ENCODE assay signal across 26 cellular contexts in genomic region chr11:24293964-24294363, GRCh38.
"Had no signal": no experiment of that assay in that cellular context is flagged by ENCODE, and none has a peak within 500 bp of the region (broad histone marks: within the 10 kb centered on the region; RNA-seq: fewer than 3 reads in every experiment).

No MANE protein-coding gene starts in this region.

- H3K27ac ChIP-seq: colonic mucosa, coronary artery, dorsolateral prefrontal cortex, epithelial cell of prostate, esophagus muscularis mucosa, esophagus squamous epithelium, foreskin keratinocyte, gastrocnemius medialis, gastroesophageal sphincter, heart left ventricle, heart right ventricle had no signal

- H3K36me3 ChIP-seq: colonic mucosa, esophagus muscularis mucosa, esophagus squamous epithelium, gastrocnemius medialis, gastroesophageal sphincter, heart left ventricle, heart right ventricle had no signal

- ATAC-seq: effector memory CD8-positive, alpha-beta T cell; esophagus mucosa; foreskin keratinocyte; gastrocnemius medialis; gastroesophageal sphincter; heart left ventricle; heart right ventricle had no signal

- H3K4me1 Mint-ChIP-seq: endodermal cell had no signal

- DNase-seq: colonic mucosa; cortex of kidney; dermis blood vessel endothelial cell; dorsolateral prefrontal cortex; effector CD4-positive, alpha-beta T cell; effector CD8-positive, alpha-beta T cell; effector memory CD4-positive, alpha-beta T cell; effector memory CD8-positive, alpha-beta T cell; endodermal cell; erythroblast; esophagus squamous epithelium; foreskin fibroblast; foreskin keratinocyte; foreskin melanocyte; gastrocnemius medialis; glutamatergic neuron; head of caudate nucleus; heart left ventricle; heart right ventricle had no signal

- H3K4me3 ChIP-seq: colonic mucosa, coronary artery, dorsolateral prefrontal cortex, esophagus muscularis mucosa, esophagus squamous epithelium, gastrocnemius medialis, gastroesophageal sphincter, heart left ventricle, heart right ventricle had no signal

- H3K4me3 Mint-ChIP-seq: dendritic cell treated with granulocyte-macrophage colony-stimulating factor and Interleukin-4, amounts not matched to agents 40 ng/mL and 50 ng/mL, for 4 days; effector memory CD8-positive, alpha-beta T cell; endodermal cell had no signal

- FAIRE-seq: endothelial cell of umbilical vein had no signal

- H3K9me3 ChIP-seq: colonic mucosa, esophagus squamous epithelium, gastrocnemius medialis, gastroesophageal sphincter had no signal

- H3K4me1 ChIP-seq: colonic mucosa, esophagus muscularis mucosa, esophagus squamous epithelium, foreskin keratinocyte, gastrocnemius medialis, gastroesophageal sphincter, heart left ventricle, heart right ventricle had no signal

- H3K27me3 ChIP-seq: colonic mucosa, dorsolateral prefrontal cortex, esophagus muscularis mucosa, esophagus squamous epithelium, foreskin keratinocyte, gastrocnemius medialis, gastroesophageal sphincter, heart left ventricle, heart right ventricle had no signal

- H3K27ac Mint-ChIP-seq: dendritic cell treated with granulocyte-macrophage colony-stimulating factor and Interleukin-4, amounts not matched to agents 40 ng/mL and 50 ng/mL, for 4 days; effector memory CD8-positive, alpha-beta T cell; endodermal cell had no signal

- H3K27me3 Mint-ChIP-seq: dendritic cell treated with granulocyte-macrophage colony-stimulating factor and Interleukin-4, amounts not matched to agents 40 ng/mL and 50 ng/mL, for 4 days; effector memory CD8-positive, alpha-beta T cell had no signal
